Comparison of ENCODE assay signal across 8 cellular contexts in the genomic region with DNA sequence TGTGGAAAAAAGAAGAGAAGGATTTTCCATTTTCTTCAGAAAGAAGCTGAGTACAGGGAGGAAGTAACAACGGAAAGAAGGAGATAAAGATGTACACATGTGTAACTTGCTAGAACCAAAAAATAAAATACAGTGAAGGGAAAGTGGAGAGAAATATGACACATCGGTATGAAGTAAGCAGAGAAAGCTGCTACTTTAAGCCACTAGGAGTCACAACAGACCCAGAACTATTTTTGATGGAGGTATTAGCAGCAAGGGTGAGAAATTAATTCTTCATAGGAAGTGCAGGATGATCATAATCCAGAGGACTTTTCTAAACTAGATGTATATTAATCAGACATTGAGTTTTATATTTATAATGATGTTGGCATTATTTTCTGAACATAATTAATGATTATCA.
DNase-seq lines count a peak whose midpoint lies in the region; ATAC-seq and TF ChIP-seq lines count a peak whose summit lies in the region.

No MANE protein-coding gene starts in this region.

- in situ Hi-C loops in Panc1 (cut with HindIII; ENCODE audit: low pct_unique_long_range_greater_than_20kb, low sequenced_read_pairs), result no loop called here

- no peak for ATAC-seq in CD4-positive, alpha-beta T cell (ENCODE audit: poor library complexity)
- ATAC-seq in GM18873 (IDR thresholded peaks at IDR 0.05; ENCODE audit: low FRiP score, unreplicated experiment) (peak; percentile 81), HG03108 (IDR thresholded peaks at IDR 0.05; ENCODE audit: unreplicated experiment) (peak; percentile 76), Panc1 (peak; percentile 58; the same call in 1 of the 2 replicates), upper lobe of right lung (peak; percentile 61), HG03571 (IDR thresholded peaks at IDR 0.05; ENCODE audit: unreplicated experiment) (no peak)

- H3K27ac Mint-ChIP-seq in CD4-positive, alpha-beta T cell, result no peak overlapping the region

- no peak for DNase-seq in CD4-positive, alpha-beta T cell
- no peak for DNase-seq in Panc1 (ENCODE audit: low read depth, low spot score)
- DNase-seq in fibroblast of mammary gland (ENCODE audit: low read depth), result peak; percentile 49
- no peak for DNase-seq in upper lobe of right lung
- no peak for DNase-seq in cardiac septum (ENCODE audit: low spot score)

- no peaks in the 10 kb centered on the region for H3K4me1 Mint-ChIP-seq in CD4-positive, alpha-beta T cell (ENCODE audit: low read depth)

- intact Hi-C loops in CD4-positive, alpha-beta T cell (cut with DNase I, micrococcal nuclease), result loop anchor here (1.0 to 5.0 kb wide), 4 partner anchors 422 to 1055 kb away; no protein-coding TSS in a partner anchor
- intact Hi-C loops in Panc1 (cut with micrococcal nuclease; ENCODE audit: unreplicated experiment) (no loop called here), upper lobe of right lung (cut with DNase I) (no loop called here), cardiac septum (cut with DNase I) (no loop called here)

- no peaks in the 10 kb centered on the region for H3K36me3 Mint-ChIP-seq in CD4-positive, alpha-beta T cell (ENCODE audit: low read depth)

- no peak overlapping the region for H3K4me3 Mint-ChIP-seq in CD4-positive, alpha-beta T cell

- no peak overlapping the region for H3K4me3 ChIP-seq in Panc1 (ENCODE audit: low read depth in 2 of 2, low read length in 2 of 2)
- H3K4me3 ChIP-seq in fibroblast of mammary gland (ENCODE audit: control insufficient read depth, low read depth, low read length), result no peak overlapping the region
- H3K4me3 ChIP-seq in upper lobe of right lung, result no peak overlapping the region

- TF ChIP-seq CTCF in CD4-positive, alpha-beta T cell (IDR thresholded peaks at IDR 0.05), result peak; percentile 67
- TF ChIP-seq CTCF in Panc1 (IDR thresholded peaks at IDR 0.05) (peak; percentile 54; the same call in 1 of the 2 replicates), fibroblast of mammary gland (conservative IDR thresholded peaks at IDR 0.05; ENCODE audit: control insufficient read depth, insufficient read depth, low read depth, low read length) (peak; percentile 71), upper lobe of right lung (IDR thresholded peaks at IDR 0.05) (peak; percentile 47)

- H3K4me1 ChIP-seq in Panc1 (ENCODE audit: control insufficient read depth, insufficient read depth, low read length) (no peaks in the 10 kb centered on the region), upper lobe of right lung (no peaks in the 10 kb centered on the region)

- no peak overlapping the region for H3K27ac ChIP-seq in CD4-positive, alpha-beta T cell (ENCODE audit: low read depth, low read length)
- H3K27ac ChIP-seq in Panc1 (ENCODE audit: low read length), result no peak overlapping the region
- H3K27ac ChIP-seq in upper lobe of right lung, result no peak overlapping the region

- no peaks in the 10 kb centered on the region for H3K9me3 Mint-ChIP-seq in CD4-positive, alpha-beta T cell

- no TSS peak for BruUV-seq in Panc1 (replicated peaks; lab: Mats Ljungman, UMichigan)

- no peaks in the 10 kb centered on the region for H3K27me3 Mint-ChIP-seq in CD4-positive, alpha-beta T cell

- H3K36me3 ChIP-seq in Panc1 (ENCODE audit: control insufficient read depth, insufficient read depth, low read length) (no peaks in the 10 kb centered on the region), upper lobe of right lung (no peaks in the 10 kb centered on the region)

- POLR2A ChIA-PET in CD4-positive, alpha-beta T cell (lab: Charles Lee), result interaction anchor here (0.6 to 1.4 kb wide), 2 partner anchors 277 to 569 kb away, joined by 4 to 5 read pairs; no protein-coding TSS in a partner anchor
- POLR2A ChIA-PET in Panc1 (lab: Charles Lee), result no interaction called here

- CTCF ChIA-PET in CD4-positive, alpha-beta T cell (lab: Charles Lee), result no interaction called here
- CTCF ChIA-PET in Panc1 (lab: Charles Lee), result no interaction called here

- H3K9me3 ChIP-seq in CD4-positive, alpha-beta T cell (ENCODE audit: control insufficient read depth, low read length), result no peaks in the 10 kb centered on the region
- H3K9me3 ChIP-seq in Panc1 (ENCODE audit: control insufficient read depth, insufficient read depth, low read depth, low read length) (no peaks in the 10 kb centered on the region), upper lobe of right lung (no peaks in the 10 kb centered on the region)

- no peaks in the 10 kb centered on the region for H3K27me3 ChIP-seq in CD4-positive, alpha-beta T cell (ENCODE audit: control insufficient read depth, insufficient read depth, low read length)
- H3K27me3 ChIP-seq in Panc1 (ENCODE audit: control insufficient read depth, insufficient read depth, low read length) (no peaks in the 10 kb centered on the region), upper lobe of right lung (no peaks in the 10 kb centered on the region)

Comparison
In these comparisons a context has a peak if more than half of its experiments do, and no peak if none do; other contexts are left out.
1. ATAC-seq: peak in GM18873 (single experiment), HG03108 (single experiment), Panc1 (single experiment) and upper lobe of right lung (single experiment); none in CD4-positive, alpha-beta T cell (single experiment) and HG03571 (single experiment).
2. intact Hi-C loops: an anchor here in CD4-positive, alpha-beta T cell (1.0 to 5.0 kb wide); none called in Panc1, upper lobe of right lung and cardiac septum.
3. Peak in every context shown above with its lines, with median percentiles within 50 percentile points of each other: CTCF ChIP-seq.